Comparison of ENCODE assay signal across 20 cellular contexts in genomic region chr11:77111277-77111676, GRCh38. TPM values are rescaled to one million over a fixed set of nuclear protein-coding genes. Genes with fewer than 3 reads are reported as not detected.
DNase-seq lines count a peak whose midpoint lies in the region; ATAC-seq, FAIRE-seq and TF ChIP-seq lines count a peak whose summit lies in the region.
"Had no signal": no experiment of that assay in that cellular context is flagged by ENCODE, and none has a peak within 500 bp of the region (broad histone marks: within the 10 kb centered on the region; RNA-seq: fewer than 3 reads in every experiment).

No MANE protein-coding gene starts in this region.

- H3K27ac ChIP-seq in HepG2 (ENCODE audit: extremely low read length, insufficient read depth, low read length): no peak overlapping the region
- no peak overlapping the region for H3K27ac ChIP-seq in right lobe of liver
- H3K27ac ChIP-seq in transverse colon: peak overlapping the region in 1 of 4 donors; percentile 37
- no peak overlapping the region for H3K27ac ChIP-seq in uterus
- H3K27ac ChIP-seq: SK-N-MC had no signal

- H3K36me3 Mint-ChIP-seq in activated T-helper 17 cell treated with anti-CD3 and anti-CD28 coated beads, Interleukin-2, amount 50 U/mL, for 72 hours (ENCODE audit: low read depth): no peaks in the 10 kb centered on the region
- H3K36me3 Mint-ChIP-seq: CD4-positive, alpha-beta memory T cell had no signal

- no peaks in the 10 kb centered on the region for H3K4me1 Mint-ChIP-seq in activated T-helper 17 cell treated with anti-CD3 and anti-CD28 coated beads, Interleukin-2, amount 50 U/mL, for 72 hours

- no peaks in the 10 kb centered on the region for H4K20me1 ChIP-seq in HepG2 (ENCODE audit: insufficient read depth, low read length)

- no peak overlapping the region for H3K4me3 ChIP-seq in HepG2 (replicated peaks in 1 of 3; ENCODE audit: insufficient read depth in 1 of 3, low read depth in 2 of 3, low read length in 3 of 3)
- H3K4me3 ChIP-seq in right lobe of liver: no peak overlapping the region
- H3K4me3 ChIP-seq in mucosa of descending colon: no peak overlapping the region
- no peak overlapping the region for H3K4me3 ChIP-seq in transverse colon
- H3K4me3 ChIP-seq in uterus: no peak overlapping the region
- H3K4me3 ChIP-seq: SK-N-MC had no signal

- no peaks in the 10 kb centered on the region for H3K9me3 Mint-ChIP-seq in activated T-helper 17 cell treated with anti-CD3 and anti-CD28 coated beads, Interleukin-2, amount 50 U/mL, for 72 hours
- H3K9me3 Mint-ChIP-seq: CD4-positive, alpha-beta memory T cell; H9 had no signal

- H3K27me3 ChIP-seq in HepG2 (ENCODE audit: control insufficient read depth in 1 of 2, insufficient read depth in 2 of 2, low read length in 2 of 2) (peaks cover 0 to 1% of the 10 kb centered on the region in 2 experiments; a peak in 1 of 5 replicates), right lobe of liver (no peaks in the 10 kb centered on the region), transverse colon (no peaks in the 10 kb centered on the region), uterus (no peaks in the 10 kb centered on the region)
- H3K27me3 ChIP-seq: BE2C had no signal

- H3K4me1 ChIP-seq in HepG2 (ENCODE audit: insufficient read depth, low read length): peaks cover 31% of the 10 kb centered on the region
- H3K4me1 ChIP-seq in right lobe of liver: peaks cover 0 to 18% (median 5%) of the 10 kb centered on the region in 4 donors
- peaks cover 27% of the 10 kb centered on the region for H3K4me1 ChIP-seq in mucosa of descending colon (ENCODE audit: low read depth)
- peaks cover 20 to 41% (median 26%) of the 10 kb centered on the region in 4 donors for H3K4me1 ChIP-seq in transverse colon
- no peaks in the 10 kb centered on the region for H3K4me1 ChIP-seq in uterus

- H2AFZ ChIP-seq in HepG2 (ENCODE audit: low read length): no peak overlapping the region

- no peaks in the 10 kb centered on the region for H3K36me3 ChIP-seq in HepG2 (replicated peaks in 1 of 2; ENCODE audit: control insufficient read depth in 1 of 2, insufficient read depth in 2 of 2, low read length in 2 of 2)
- H3K36me3 ChIP-seq in right lobe of liver: peaks cover 0 to 22% (median 4%) of the 10 kb centered on the region in 4 donors
- no peaks in the 10 kb centered on the region for H3K36me3 ChIP-seq in mucosa of descending colon (ENCODE audit: low read depth)
- H3K36me3 ChIP-seq in transverse colon: peaks cover 0 to 7% (median 3%) of the 10 kb centered on the region in 4 donors
- H3K36me3 ChIP-seq in uterus: no peaks in the 10 kb centered on the region
- H3K36me3 ChIP-seq: BE2C had no signal

- TF ChIP-seq POLR2A in HepG2 (IDR thresholded peaks at IDR 0.05; ENCODE audit: insufficient read depth in 1 of 2, low read depth in 2 of 2, low read length in 2 of 2) (no peak), right lobe of liver (IDR thresholded peaks at IDR 0.05) (no peak), transverse colon (IDR thresholded peaks at IDR 0.05) (no peak), uterus (IDR thresholded peaks at IDR 0.05) (no peak)

- peak overlapping the region; percentile 41 for H3K27ac Mint-ChIP-seq in activated T-helper 17 cell treated with anti-CD3 and anti-CD28 coated beads, Interleukin-2, amount 50 U/mL, for 72 hours

- TF ChIP-seq RAD21 in HepG2 (CRISPR knock-in tag; IDR thresholded peaks at IDR 0.05): no peak

- CTCF ChIA-PET in HepG2 (lab: Yijun Ruan, JAX; ENCODE audit: low intra/inter-chr PET ratio, low total read pairs): no interaction called here

- no peak for FAIRE-seq in HepG2 (lab: Jason Lieb, UNC)

- no peak overlapping the region for H3K9ac ChIP-seq in HepG2 (ENCODE audit: insufficient read depth, low read depth, low read length)

- TF ChIP-seq CTCF in HepG2 (CRISPR knock-in tag; IDR thresholded peaks at IDR 0.05): no peak
- no peak for TF ChIP-seq CTCF in right lobe of liver (IDR thresholded peaks at IDR 0.05)
- no peak for TF ChIP-seq CTCF in mucosa of descending colon (IDR thresholded peaks at IDR 0.05)
- TF ChIP-seq CTCF in transverse colon (IDR thresholded peaks at IDR 0.05): no peak
- TF ChIP-seq CTCF in uterus (IDR thresholded peaks at IDR 0.05): no peak

- 36% methylated on average over 3 of the region's 3 CpGs for WGBS in HepG2 (ENCODE audit: low lambda C conversion rate)
- WGBS in right lobe of liver (ENCODE audit: insufficient coverage, low coverage, low lambda C conversion rate, missing lambda C conversion rate): 70% methylated on average over 1 of the region's 3 CpGs
- 58 to 67% methylated on average over 1 to 3 of the region's 3 CpGs for WGBS in transverse colon (ENCODE audit: low coverage in 1 of 2), 2 donors

- TF ChIP-seq EP300 in HepG2 (IDR thresholded peaks at IDR 0.05; ENCODE audit: low read depth in 2 of 2, low read length in 2 of 2) (no peak), HepG2 (CRISPR knock-in tag; IDR thresholded peaks at IDR 0.05; ENCODE audit: borderline replicate concordance) (no peak), transverse colon (IDR thresholded peaks at IDR 0.05; ENCODE audit: low read depth) (no peak)

- intact Hi-C loops in HepG2 (cut with micrococcal nuclease; ENCODE audit: unreplicated experiment) (no loop called here), right lobe of liver (cut with DNase I) (loop anchor here in 1 of 2 donors (10.0 kb wide), 1 partner anchor 66 kb away; no protein-coding TSS in a partner anchor), mucosa of descending colon (cut with DNase I, micrococcal nuclease) (no loop called here), transverse colon (cut with DNase I; ENCODE audit: low total_unique reads) (no loop called here), uterus (cut with DNase I; ENCODE audit: low total_unique reads) (no loop called here)

- ATAC-seq in HepG2 (no peak), right lobe of liver (no peak), mucosa of descending colon (peak; percentile 48), HG03045 (IDR thresholded peaks at IDR 0.05; ENCODE audit: unreplicated experiment) (no peak)
- no peak for ATAC-seq in activated T-helper 17 cell treated with anti-CD3 and anti-CD28 coated beads, Interleukin-2, amount 50 U/mL, for 72 hours (replicated peaks)

- no peak overlapping the region for H3K4me2 ChIP-seq in HepG2 (ENCODE audit: low read depth, low read length)

- no TSS peak for BruUV-seq in HepG2 (replicated peaks; lab: Mats Ljungman, UMichigan)

- no peak for DNase-seq in HepG2 (ENCODE audit: low spot score)
- DNase-seq in right lobe of liver: no peak
- no peak for DNase-seq in mucosa of descending colon
- no peak for DNase-seq in NCI-H2107 (lab: John Stamatoyannopoulos, UW)
- no peak for DNase-seq in transverse colon
- DNase-seq in uterus: no peak
- DNase-seq: 8988T; BE2C; CD4-positive, alpha-beta memory T cell; DMS153; EL; H9; NCI-H1694 treated with DMSO at 0.1 percent for 48 hours; NCI-H510A treated with DMSO at 0.1 percent for 48 hours; NCI-H774 had no signal

- no peaks in the 10 kb centered on the region for H3K79me2 ChIP-seq in HepG2 (ENCODE audit: insufficient read depth, low read length)

- H3K27me3 Mint-ChIP-seq in activated T-helper 17 cell treated with anti-CD3 and anti-CD28 coated beads, Interleukin-2, amount 50 U/mL, for 72 hours: no peaks in the 10 kb centered on the region
- H3K27me3 Mint-ChIP-seq: CD4-positive, alpha-beta memory T cell had no signal

- in situ Hi-C loops in HepG2 (cut with HindIII; ENCODE audit: extremely low pct_ligation_motif_present, low pct_unique_long_range_greater_than_20kb) (no loop called here), transverse colon (cut with MboI; ENCODE audit: low pct_ligation_motif_present in 1 of 4, low pct_unique_long_range_greater_than_20kb in 1 of 4, low sequenced_read_pairs in 3 of 4) (no loop called here)

- no peaks in the 10 kb centered on the region for H3K9me3 ChIP-seq in HepG2 (ENCODE audit: low read length)
- H3K9me3 ChIP-seq in right lobe of liver: no peaks in the 10 kb centered on the region
- no peaks in the 10 kb centered on the region for H3K9me3 ChIP-seq in mucosa of descending colon
- H3K9me3 ChIP-seq in transverse colon: no peaks in the 10 kb centered on the region
- no peaks in the 10 kb centered on the region for H3K9me3 ChIP-seq in uterus
- H3K9me3 ChIP-seq: BE2C had no signal

- no peak overlapping the region for H3K4me3 Mint-ChIP-seq in activated T-helper 17 cell treated with anti-CD3 and anti-CD28 coated beads, Interleukin-2, amount 50 U/mL, for 72 hours
- H3K4me3 Mint-ChIP-seq: CD4-positive, alpha-beta memory T cell; H9 had no signal

- POLR2A ChIA-PET in HepG2 (lab: Yijun Ruan, JAX): no interaction called here

RNA-seq across cellular contexts. Expression of gene OMP, which starts 8.6 kb away (rescaled TPM):
- total RNA-seq in HepG2 (2016; rRNA removed; fragmentation: Illumina TruSeq; extraction: Trizol) (not detected in 2 replicates), right lobe of liver (1 to 10 TPM in 5 of 6 experiments, not detected in 1; 1.0 to 4.2 (median 2.0) TPM), mucosa of descending colon (10 to 100 TPM; 10.3 to 21.1 (median 11.3) TPM), transverse colon (100 to 1,000 TPM in 1 of 4 donors, 10 to 100 TPM in 3; 16.0 to 126 (median 49.4) TPM), uterus (1 to 10 TPM in 2 of 4 donors, not detected in 2; 1.0 to 2.1 TPM)
- not detected in 2 replicates for total RNA-seq in HepG2 (2016; cell fraction: cytosol; rRNA removed; fragmentation: Illumina TruSeq; extraction: Trizol; ENCODE audit: low read depth)
- not detected in 2 replicates for total RNA-seq in HepG2 (2016; cell fraction: insoluble cytoplasmic fraction; rRNA removed; fragmentation: Illumina TruSeq; extraction: Trizol)
- total RNA-seq in HepG2 (2016; cell fraction: membrane; rRNA removed; fragmentation: Illumina TruSeq; extraction: Trizol): not detected in 2 replicates
- total RNA-seq in HepG2 (2016; cell fraction: nucleus; rRNA removed; fragmentation: Illumina TruSeq; extraction: Trizol): not detected in 2 replicates
- not detected in 2 replicates for polyA plus RNA-seq in HepG2 (2011; rRNA removed)
- not detected in 2 replicates for polyA plus RNA-seq in HepG2 (2011; cell fraction: cytosol; rRNA removed)
- 1.9 TPM in 1 of 2 replicates, not detected in the other for polyA plus RNA-seq in HepG2 (2011; cell fraction: nucleus; rRNA removed)
- not detected in 2 replicates for polyA plus RNA-seq in HepG2 (2012)
- polyA plus RNA-seq in HepG2 (2016; cell fraction: cytosol; fragmentation: Illumina TruSeq; extraction: Trizol; ENCODE audit: low read depth): not detected in 2 replicates
- polyA plus RNA-seq in HepG2 (2016; cell fraction: insoluble cytoplasmic fraction; fragmentation: Illumina TruSeq; extraction: Trizol; ENCODE audit: low read depth): not detected in 2 replicates
- polyA plus RNA-seq in HepG2 (2016; cell fraction: membrane; fragmentation: Illumina TruSeq; extraction: Trizol; ENCODE audit: low read depth): not detected in 2 replicates
- not detected in 2 replicates for polyA plus RNA-seq in HepG2 (2016; cell fraction: nucleus; fragmentation: Illumina TruSeq; extraction: Trizol; ENCODE audit: insufficient read depth, low read depth)
- not detected in 2 replicates for polyA minus RNA-seq in HepG2 (2011; rRNA and poly(A)+ RNA removed; ENCODE audit: low replicate concordance)
- polyA minus RNA-seq in HepG2 (2011; cell fraction: cytosol; rRNA and poly(A)+ RNA removed): not detected in 2 replicates
- polyA minus RNA-seq in HepG2 (2011; cell fraction: nucleus; rRNA and poly(A)+ RNA removed): not detected in 2 replicates
- not detected for total RNA-seq in activated T-helper 17 cell treated with anti-CD3 and anti-CD28 coated beads, Interleukin-2, amount 50 U/mL, for 72 hours
- total RNA-seq: H9, OCI-LY7, Right ventricle myocardium superior had no signal
- polyA plus RNA-seq: CD4-positive, alpha-beta memory T cell had no signal

RNA-seq across cellular contexts. Expression of gene MYO7A, which starts 16.8 kb away (rescaled TPM):
- total RNA-seq in HepG2 (2016; rRNA removed; fragmentation: Illumina TruSeq; extraction: Trizol) (3.6 and 7.5 TPM in 2 replicates), right lobe of liver (10 to 100 TPM; 23.6 to 39.6 (median 32.0) TPM), mucosa of descending colon (1 to 10 TPM; 2.3 to 9.9 (median 6.7) TPM), transverse colon (10 to 100 TPM in 1 of 4 donors, 1 to 10 TPM in 3; 4.6 to 11.2 (median 5.5) TPM), uterus (10 to 100 TPM in 1 of 4 donors, 1 to 10 TPM in 3; 2.0 to 18.2 (median 6.6) TPM)
- 2.3 and 3.1 TPM in 2 replicates for total RNA-seq in HepG2 (2016; cell fraction: cytosol; rRNA removed; fragmentation: Illumina TruSeq; extraction: Trizol; ENCODE audit: low read depth)
- 3.4 and 8.0 TPM in 2 replicates for total RNA-seq in HepG2 (2016; cell fraction: insoluble cytoplasmic fraction; rRNA removed; fragmentation: Illumina TruSeq; extraction: Trizol)
- total RNA-seq in HepG2 (2016; cell fraction: membrane; rRNA removed; fragmentation: Illumina TruSeq; extraction: Trizol): 1.8 and 1.9 TPM in 2 replicates
- total RNA-seq in HepG2 (2016; cell fraction: nucleus; rRNA removed; fragmentation: Illumina TruSeq; extraction: Trizol): 10.5 and 15.0 TPM in 2 replicates
- 8.1 and 10.0 TPM in 2 replicates for polyA plus RNA-seq in HepG2 (2011; rRNA removed)
- polyA plus RNA-seq in HepG2 (2011; cell fraction: cytosol; rRNA removed): 3.1 and 3.5 TPM in 2 replicates
- 71.3 and 112 TPM in 2 replicates for polyA plus RNA-seq in HepG2 (2011; cell fraction: nucleus; rRNA removed)
- 5.5 and 8.4 TPM in 2 replicates for polyA plus RNA-seq in HepG2 (2012)
- 0.23 and 0.45 TPM in 2 replicates for polyA plus RNA-seq in HepG2 (2016; cell fraction: cytosol; fragmentation: Illumina TruSeq; extraction: Trizol; ENCODE audit: low read depth)
- polyA plus RNA-seq in HepG2 (2016; cell fraction: insoluble cytoplasmic fraction; fragmentation: Illumina TruSeq; extraction: Trizol; ENCODE audit: low read depth): 3.0 and 3.3 TPM in 2 replicates
- 0.84 and 0.94 TPM in 2 replicates for polyA plus RNA-seq in HepG2 (2016; cell fraction: membrane; fragmentation: Illumina TruSeq; extraction: Trizol; ENCODE audit: low read depth)
- polyA plus RNA-seq in HepG2 (2016; cell fraction: nucleus; fragmentation: Illumina TruSeq; extraction: Trizol; ENCODE audit: insufficient read depth, low read depth): 37.9 and 40.7 TPM in 2 replicates
- polyA minus RNA-seq in HepG2 (2011; rRNA and poly(A)+ RNA removed; ENCODE audit: low replicate concordance): 0.16 and 9.9 TPM in 2 replicates
- 3.9 and 4.2 TPM in 2 replicates for polyA minus RNA-seq in HepG2 (2011; cell fraction: cytosol; rRNA and poly(A)+ RNA removed)
- polyA minus RNA-seq in HepG2 (2011; cell fraction: nucleus; rRNA and poly(A)+ RNA removed): 17.3 and 17.4 TPM in 2 replicates
- 1 to 10 TPM in 1 of 2 donors, under 1 TPM in 1; 0.95 to 4.0 TPM for total RNA-seq in activated T-helper 17 cell treated with anti-CD3 and anti-CD28 coated beads, Interleukin-2, amount 50 U/mL, for 72 hours
- total RNA-seq: OCI-LY7 had no signal

RNA-seq across cellular contexts. Expression of gene CAPN5, which starts 44.5 kb away (rescaled TPM):
- 0.22 and 0.27 TPM in 2 replicates for total RNA-seq in HepG2 (2016; rRNA removed; fragmentation: Illumina TruSeq; extraction: Trizol)
- 0.09 TPM in 1 of 2 replicates, not detected in the other for total RNA-seq in HepG2 (2016; cell fraction: cytosol; rRNA removed; fragmentation: Illumina TruSeq; extraction: Trizol; ENCODE audit: low read depth)
- 0.27 and 0.28 TPM in 2 replicates for total RNA-seq in HepG2 (2016; cell fraction: insoluble cytoplasmic fraction; rRNA removed; fragmentation: Illumina TruSeq; extraction: Trizol)
- total RNA-seq in HepG2 (2016; cell fraction: membrane; rRNA removed; fragmentation: Illumina TruSeq; extraction: Trizol): 0.28 and 0.34 TPM in 2 replicates
- 0.66 and 0.75 TPM in 2 replicates for total RNA-seq in HepG2 (2016; cell fraction: nucleus; rRNA removed; fragmentation: Illumina TruSeq; extraction: Trizol)
- 1.2 and 2.1 TPM in 2 replicates for polyA plus RNA-seq in HepG2 (2011; rRNA removed)
- 0.95 and 1.0 TPM in 2 replicates for polyA plus RNA-seq in HepG2 (2011; cell fraction: cytosol; rRNA removed)
- polyA plus RNA-seq in HepG2 (2011; cell fraction: nucleus; rRNA removed): 3.7 and 6.7 TPM in 2 replicates
- polyA plus RNA-seq in HepG2 (2012): 0.94 and 2.0 TPM in 2 replicates
- polyA plus RNA-seq in HepG2 (2016; cell fraction: cytosol; fragmentation: Illumina TruSeq; extraction: Trizol; ENCODE audit: low read depth): 0.19 and 0.23 TPM in 2 replicates
- polyA plus RNA-seq in HepG2 (2016; cell fraction: insoluble cytoplasmic fraction; fragmentation: Illumina TruSeq; extraction: Trizol; ENCODE audit: low read depth): 0.93 and 1.1 TPM in 2 replicates
- polyA plus RNA-seq in HepG2 (2016; cell fraction: membrane; fragmentation: Illumina TruSeq; extraction: Trizol; ENCODE audit: low read depth): 0.37 and 0.48 TPM in 2 replicates
- polyA plus RNA-seq in HepG2 (2016; cell fraction: nucleus; fragmentation: Illumina TruSeq; extraction: Trizol; ENCODE audit: insufficient read depth, low read depth): 0.68 and 0.85 TPM in 2 replicates
- 0.49 and 2.0 TPM in 2 replicates for polyA minus RNA-seq in HepG2 (2011; rRNA and poly(A)+ RNA removed; ENCODE audit: low replicate concordance)
- polyA minus RNA-seq in HepG2 (2011; cell fraction: cytosol; rRNA and poly(A)+ RNA removed): 0.88 and 0.99 TPM in 2 replicates
- 1.0 and 1.7 TPM in 2 replicates for polyA minus RNA-seq in HepG2 (2011; cell fraction: nucleus; rRNA and poly(A)+ RNA removed)
- 10 to 100 TPM; 23.1 to 66.7 (median 43.3) TPM for total RNA-seq in right lobe of liver
- total RNA-seq in activated T-helper 17 cell treated with anti-CD3 and anti-CD28 coated beads, Interleukin-2, amount 50 U/mL, for 72 hours: under 1 TPM; 0.19 to 0.93 TPM
- 100 to 1,000 TPM; 142 to 351 (median 253) TPM for total RNA-seq in mucosa of descending colon
- 100 to 1,000 TPM; 210 to 290 (median 214) TPM for total RNA-seq in transverse colon
- 10 to 100 TPM in 2 of 4 donors, 1 to 10 TPM in 2; 1.8 to 16.6 (median 8.0) TPM for total RNA-seq in uterus
